ENCODE assay signal across 7 cellular contexts in the genomic region with DNA sequence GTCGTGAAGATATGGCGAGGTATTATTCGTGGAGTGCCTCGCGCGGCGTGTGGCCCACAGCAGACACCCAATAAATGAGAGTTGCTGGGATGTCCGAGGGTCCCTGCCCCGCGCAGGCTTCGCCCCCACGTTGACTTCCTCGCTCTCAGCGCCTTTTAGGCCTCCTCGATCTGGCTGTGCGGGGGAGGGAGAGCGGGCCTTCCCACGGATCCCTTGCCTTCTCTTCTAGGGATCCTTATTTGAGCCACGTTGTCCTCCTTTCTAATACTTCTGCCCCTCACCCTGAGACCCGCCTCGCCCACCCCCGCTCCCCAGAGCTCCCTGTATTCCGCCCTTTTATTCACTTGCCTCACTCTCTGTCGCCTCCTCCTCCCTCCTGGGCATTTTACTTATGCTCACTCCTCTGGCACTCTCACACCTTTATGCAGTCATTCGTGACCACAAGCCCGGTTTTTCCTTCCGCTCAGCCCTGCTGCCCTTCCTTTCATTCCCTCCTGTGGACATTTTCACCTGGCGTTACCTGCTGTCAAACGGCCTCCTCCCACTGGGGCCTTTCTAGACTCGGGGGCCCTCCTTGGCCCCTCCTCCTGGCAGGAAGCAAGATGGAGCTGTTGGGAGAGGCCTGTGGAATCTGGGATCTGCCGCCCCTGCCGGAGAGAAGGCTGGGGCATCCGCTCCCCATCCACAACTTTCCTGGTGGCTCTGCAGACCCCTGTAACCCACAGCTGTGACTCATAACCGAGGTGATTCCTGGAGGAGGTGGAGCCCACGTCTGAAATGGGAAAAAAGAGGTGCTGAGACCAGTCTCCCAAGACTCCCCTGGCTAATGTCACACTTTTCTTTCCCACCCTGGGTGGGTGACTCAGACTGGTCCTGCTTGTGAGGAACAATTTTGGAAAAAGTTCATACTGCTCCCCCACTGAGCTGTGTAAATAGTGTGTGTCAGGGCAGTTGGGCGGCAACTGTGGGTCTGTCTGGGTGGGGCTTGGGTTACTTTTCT. TPM values are rescaled to one million over a fixed set of nuclear protein-coding genes. Genes with fewer than 3 reads are reported as not detected.
A peak's percentile ranks its signal among the peaks of the same experiment; 100 is the strongest.
DNase-seq lines count a peak whose midpoint lies in the region; TF ChIP-seq lines count a peak whose summit lies in the region.

No MANE protein-coding gene starts in this region.

- H3K4me3 ChIP-seq in epithelial cell of proximal tubule (ENCODE audit: low read depth, low read length) (peak overlapping the region; percentile 68), mononuclear cell (ENCODE audit: low read length) (peak overlapping the region; percentile 93), tibial artery (peak overlapping the region; percentile 83 to 94)

- peak overlapping the region; percentile 87 to 95 for H3K27ac ChIP-seq in tibial artery

- H3K27me3 ChIP-seq in mononuclear cell (ENCODE audit: insufficient read depth, low read length) (no peaks in the 10 kb centered on the region), tibial artery (no peaks in the 10 kb centered on the region)

- POLR2A ChIA-PET in activated CD4-positive, alpha-beta memory T cell treated with anti-CD3 and anti-CD28 coated beads, Interleukin-2, amount 10 ng/mL, durations not matched to agents 7 days and 5 days (lab: Charles Lee): interaction anchor here (0.6 to 3.3 kb wide), 7 partner anchors 8 to 80 kb away, joined by 3 to 16 read pairs (median 4); no protein-coding TSS in a partner anchor

- intact Hi-C loops in tibial artery (cut with DNase I; ENCODE audit: low total_unique reads): no loop called here

- H3K9me3 ChIP-seq in ES-I3 (ENCODE audit: control insufficient read depth, insufficient read depth, low read length): no peaks in the 10 kb centered on the region
- no peaks in the 10 kb centered on the region for H3K9me3 ChIP-seq in mononuclear cell (ENCODE audit: low read depth, low read length)
- no peaks in the 10 kb centered on the region for H3K9me3 ChIP-seq in tibial artery

- in situ Hi-C loops in KBM-7 (cut with MboI; ENCODE audit: low pct_unique_long_range_greater_than_20kb, low sequenced_read_pairs): no loop called here

- DNase-seq in LHCN-M2 (ENCODE audit: low read depth) (peak; percentile 86), epithelial cell of proximal tubule (ENCODE audit: low read depth) (no peak), tibial artery (peak; percentile 79 to 85), KBM-7 (no peak)
- DNase-seq in activated CD4-positive, alpha-beta memory T cell treated with anti-CD3 and anti-CD28 coated beads, Interleukin-2, amount 10 ng/mL, durations not matched to agents 7 days and 5 days: peak; percentile 28

- CTCF ChIA-PET in activated CD4-positive, alpha-beta memory T cell treated with anti-CD3 and anti-CD28 coated beads, Interleukin-2, amount 10 ng/mL, durations not matched to agents 7 days and 5 days (lab: Charles Lee): interaction anchor here (0.7 to 2.2 kb wide), 8 partner anchors 9 to 150 kb away, joined by 3 to 11 read pairs (median 4); no protein-coding TSS in a partner anchor

- H3K27ac Mint-ChIP-seq in activated CD4-positive, alpha-beta memory T cell treated with anti-CD3 and anti-CD28 coated beads, Interleukin-2, amount 10 ng/mL, durations not matched to agents 7 days and 5 days: peak overlapping the region; percentile 53

- H3K36me3 Mint-ChIP-seq in activated CD4-positive, alpha-beta memory T cell treated with anti-CD3 and anti-CD28 coated beads, Interleukin-2, amount 10 ng/mL, durations not matched to agents 7 days and 5 days (ENCODE audit: low read depth): peaks cover 37% of the 10 kb centered on the region

- peaks cover 67% of the 10 kb centered on the region for H3K4me1 Mint-ChIP-seq in activated CD4-positive, alpha-beta memory T cell treated with anti-CD3 and anti-CD28 coated beads, Interleukin-2, amount 10 ng/mL, durations not matched to agents 7 days and 5 days

- peak overlapping the region; percentile 93 for H3K9ac ChIP-seq in ES-I3 (ENCODE audit: low read depth, low read length)

- H3K4me1 ChIP-seq in ES-I3 (ENCODE audit: insufficient read depth, low read length) (peaks cover 7% of the 10 kb centered on the region), mononuclear cell (ENCODE audit: insufficient read depth, low read length) (peaks cover 49% of the 10 kb centered on the region), tibial artery (peaks cover 0 to 47% (median 28%) of the 10 kb centered on the region in 4 donors)

- H3K36me3 ChIP-seq in ES-I3 (ENCODE audit: insufficient read depth, low read length) (peaks cover 16% of the 10 kb centered on the region), tibial artery (no peaks in the 10 kb centered on the region)

- no peaks in the 10 kb centered on the region for H3K9me3 Mint-ChIP-seq in activated CD4-positive, alpha-beta memory T cell treated with anti-CD3 and anti-CD28 coated beads, Interleukin-2, amount 10 ng/mL, durations not matched to agents 7 days and 5 days

- H3K4me3 Mint-ChIP-seq in activated CD4-positive, alpha-beta memory T cell treated with anti-CD3 and anti-CD28 coated beads, Interleukin-2, amount 10 ng/mL, durations not matched to agents 7 days and 5 days: peak overlapping the region; percentile 96

- peak; percentile 55 for TF ChIP-seq CTCF in epithelial cell of proximal tubule (conservative IDR thresholded peaks at IDR 0.05; ENCODE audit: low read depth, low read length)
- TF ChIP-seq CTCF in tibial artery (IDR thresholded peaks at IDR 0.05): peak; percentile 57 to 59

- no peaks in the 10 kb centered on the region for H3K27me3 Mint-ChIP-seq in activated CD4-positive, alpha-beta memory T cell treated with anti-CD3 and anti-CD28 coated beads, Interleukin-2, amount 10 ng/mL, durations not matched to agents 7 days and 5 days

RNA-seq across cellular contexts. Expression of a gene that starts 1.0 kb away (rescaled TPM):
- total RNA-seq in LHCN-M2 (2014; rRNA removed) (147 and 163 TPM in 2 replicates), epithelial cell of proximal tubule (165 and 228 TPM in 2 replicates), mononuclear cell (70.1 TPM)
- polyA plus RNA-seq in LHCN-M2 (2012): 124 TPM
- 10 to 100 TPM; 70.1 to 71.8 TPM for total RNA-seq in activated CD4-positive, alpha-beta memory T cell treated with anti-CD3 and anti-CD28 coated beads, Interleukin-2, amount 10 ng/mL, durations not matched to agents 7 days and 5 days

Comparison
In these comparisons a context has a peak if more than half of its experiments do, and no peak if none do; other contexts are left out.
1. DNase-seq: peak in LHCN-M2 (single experiment), activated CD4-positive, alpha-beta memory T cell treated with anti-CD3 and anti-CD28 coated beads, Interleukin-2, amount 10 ng/mL, durations not matched to agents 7 days and 5 days (single experiment) and tibial artery (2 of 2); none in epithelial cell of proximal tubule (single experiment) and KBM-7 (single experiment).
2. Peak in every context shown above with its lines, with median percentiles within 50 percentile points of each other: H3K4me3 ChIP-seq.